In the genomic region with DNA sequence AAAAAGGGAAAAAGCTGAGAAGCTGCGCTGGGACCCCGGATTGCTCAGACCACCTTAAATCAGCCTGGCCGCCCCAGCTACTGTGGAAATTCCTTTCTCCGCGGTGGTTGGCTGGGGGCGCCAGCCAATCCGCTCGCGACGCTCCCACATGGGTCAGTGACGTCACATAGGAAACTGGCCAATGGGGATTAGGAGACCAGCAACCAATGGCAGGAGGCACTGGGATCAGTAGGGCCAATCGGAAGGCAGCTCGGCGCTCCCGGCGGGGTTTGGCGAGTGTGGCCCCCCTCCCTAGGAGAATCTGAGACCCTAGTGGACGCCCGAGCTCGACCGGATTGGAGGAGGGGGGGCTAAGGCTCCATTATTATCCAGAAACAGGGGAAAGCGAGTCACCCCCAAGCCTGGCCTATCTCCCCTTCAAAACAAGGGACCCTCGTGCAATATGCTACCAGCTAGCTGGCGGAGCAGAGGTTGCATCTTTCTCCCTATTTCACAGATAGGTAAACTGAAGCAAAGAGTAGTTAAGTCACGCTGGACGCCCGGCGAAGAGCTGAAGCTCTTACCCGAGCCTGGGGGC, we compare ENCODE assay signal across 8 cellular contexts. TPM values are rescaled to one million over a fixed set of nuclear protein-coding genes. Genes with fewer than 3 reads are reported as not detected.
DNase-seq lines count a peak whose midpoint lies in the region; ATAC-seq, FAIRE-seq and TF ChIP-seq lines count a peak whose summit lies in the region.

No MANE protein-coding gene starts in this region.

- no peaks in the 10 kb centered on the region for H3K36me3 ChIP-seq in HepG2 (replicated peaks in 1 of 2; ENCODE audit: control insufficient read depth in 1 of 2, insufficient read depth in 2 of 2, low read length in 2 of 2)

- H3K4me2 ChIP-seq in HepG2 (ENCODE audit: low read depth, low read length) = peak overlapping the region; percentile 98

- DNase-seq in NCI-H774 (lab: John Stamatoyannopoulos, UW) (peak; percentile 98), dermis microvascular lymphatic vessel endothelial cell (ENCODE audit: low read depth in 2 of 2) (peak; percentile 99 to 100), HepG2 (ENCODE audit: low spot score) (peak; percentile 98)
- peak; percentile 93 to 96 for DNase-seq in activated CD4-positive, alpha-beta T cell treated with anti-CD3 and anti-CD28 coated beads, Interleukin-2, amount 50 U/mL, for 48 hours
- peak; percentile 88 to 91 for DNase-seq in stimulated activated CD4-positive, alpha-beta T cell treated with anti-CD3 and anti-CD28 coated beads, Interleukin-2, amount 100 ng/mL, for 48 hours

- H3K27me3 ChIP-seq in HepG2 (ENCODE audit: control insufficient read depth in 1 of 2, insufficient read depth in 2 of 2, low read length in 2 of 2) = peaks cover 3 to 16% of the 10 kb centered on the region in 2 experiments; a peak in 2 of 5 replicates

- no peaks in the 10 kb centered on the region for H3K9me3 ChIP-seq in HepG2 (ENCODE audit: low read length)

- intact Hi-C loops in HepG2 (cut with micrococcal nuclease; ENCODE audit: unreplicated experiment) = loop anchor here (1.0 kb wide), 1 partner anchor 58 kb away; a partner anchor contains a TSS

- peak overlapping the region; percentile 73 to 82 (median 78) for H3K4me3 ChIP-seq in HepG2 (replicated peaks in 1 of 3; ENCODE audit: insufficient read depth in 1 of 3, low read depth in 2 of 3, low read length in 3 of 3)

- peak overlapping the region; percentile 87 for H3K27ac ChIP-seq in C4-2B
- peak overlapping the region; percentile 85 for H3K27ac ChIP-seq in HepG2 (ENCODE audit: extremely low read length, insufficient read depth, low read length)

- TF ChIP-seq CTCF in C4-2B (conservative IDR thresholded peaks at IDR 0.05) (no peak), HepG2 (CRISPR knock-in tag; IDR thresholded peaks at IDR 0.05) (no peak)

- ATAC-seq in GM19397 (IDR thresholded peaks at IDR 0.05; ENCODE audit: unreplicated experiment) = peak; percentile 86
- ATAC-seq in HG03565 (IDR thresholded peaks at IDR 0.05; ENCODE audit: unreplicated experiment) = peak; percentile 82
- peak; percentile 84 for ATAC-seq in HepG2

- POLR2A ChIA-PET in HepG2 (lab: Yijun Ruan, JAX) = interaction anchor here (0.6 to 3.0 kb wide), 19 partner anchors 10 to 1196 kb away, joined by 3 to 23 read pairs (median 4); a partner anchor contains a TSS

- H2AFZ ChIP-seq in HepG2 (ENCODE audit: low read length) = peak overlapping the region; percentile 82

- H3K4me1 ChIP-seq in HepG2 (ENCODE audit: insufficient read depth, low read length) = peaks cover 67% of the 10 kb centered on the region

- CTCF ChIA-PET in HepG2 (lab: Yijun Ruan, JAX; ENCODE audit: low intra/inter-chr PET ratio, low total read pairs) = interaction anchor here (0.7 kb wide), 1 partner anchor 86 kb away, joined by 3 read pairs; no protein-coding TSS in a partner anchor

- H3K9ac ChIP-seq in HepG2 (ENCODE audit: insufficient read depth, low read depth, low read length) = peak overlapping the region; percentile 74

- no TSS peak for BruUV-seq in HepG2 (replicated peaks; lab: Mats Ljungman, UMichigan)

- TF ChIP-seq EP300 in HepG2 (IDR thresholded peaks at IDR 0.05; ENCODE audit: low read depth in 2 of 2, low read length in 2 of 2) = peak in 1 of 2 experiments; percentile 17; a peak in 1 of 4 replicates
- no peak for TF ChIP-seq EP300 in HepG2 (CRISPR knock-in tag; IDR thresholded peaks at IDR 0.05; ENCODE audit: borderline replicate concordance)

- in situ Hi-C loops in HepG2 (cut with HindIII; ENCODE audit: extremely low pct_ligation_motif_present, low pct_unique_long_range_greater_than_20kb) = no loop called here

- TF ChIP-seq RAD21 in HepG2 (CRISPR knock-in tag; IDR thresholded peaks at IDR 0.05) = no peak

- no peaks in the 10 kb centered on the region for H3K79me2 ChIP-seq in HepG2 (ENCODE audit: insufficient read depth, low read length)

- peak; percentile 98 for FAIRE-seq in HepG2 (lab: Jason Lieb, UNC)

- peak in 1 of 2 experiments; percentile 58; a peak in 3 of 4 replicates for TF ChIP-seq POLR2A in HepG2 (IDR thresholded peaks at IDR 0.05; ENCODE audit: insufficient read depth in 1 of 2, low read depth in 2 of 2, low read length in 2 of 2)

- no peaks in the 10 kb centered on the region for H4K20me1 ChIP-seq in HepG2 (ENCODE audit: insufficient read depth, low read length)

- 0% methylated on average over 10 of the region's 29 CpGs for WGBS in HepG2 (ENCODE audit: low lambda C conversion rate)

RNA-seq across cellular contexts. Expression of a gene that starts 6.5 kb away (rescaled TPM):
- total RNA-seq in dermis microvascular lymphatic vessel endothelial cell (2.7 and 24.9 TPM in 2 replicates), HepG2 (2016; rRNA removed; fragmentation: Illumina TruSeq; extraction: Trizol) (0.07 TPM in 1 of 2 replicates, not detected in the other)
- total RNA-seq in HepG2 (2016; cell fraction: cytosol; rRNA removed; fragmentation: Illumina TruSeq; extraction: Trizol; ENCODE audit: low read depth) = not detected in 2 replicates
- not detected in 2 replicates for total RNA-seq in HepG2 (2016; cell fraction: insoluble cytoplasmic fraction; rRNA removed; fragmentation: Illumina TruSeq; extraction: Trizol)
- total RNA-seq in HepG2 (2016; cell fraction: membrane; rRNA removed; fragmentation: Illumina TruSeq; extraction: Trizol) = 0.14 and 0.15 TPM in 2 replicates
- not detected in 2 replicates for total RNA-seq in HepG2 (2016; cell fraction: nucleus; rRNA removed; fragmentation: Illumina TruSeq; extraction: Trizol)
- 0.72 and 0.81 TPM in 2 replicates for polyA plus RNA-seq in HepG2 (2011; rRNA removed)
- 0.21 and 0.25 TPM in 2 replicates for polyA plus RNA-seq in HepG2 (2011; cell fraction: cytosol; rRNA removed)
- 1.8 and 1.9 TPM in 2 replicates for polyA plus RNA-seq in HepG2 (2011; cell fraction: nucleus; rRNA removed)
- 0.67 and 0.75 TPM in 2 replicates for polyA plus RNA-seq in HepG2 (2012)
- 0.19 and 0.40 TPM in 2 replicates for polyA plus RNA-seq in HepG2 (2016; cell fraction: cytosol; fragmentation: Illumina TruSeq; extraction: Trizol; ENCODE audit: low read depth)
- 0.13 TPM in 1 of 2 replicates, not detected in the other for polyA plus RNA-seq in HepG2 (2016; cell fraction: insoluble cytoplasmic fraction; fragmentation: Illumina TruSeq; extraction: Trizol; ENCODE audit: low read depth)
- 0.23 and 0.82 TPM in 2 replicates for polyA plus RNA-seq in HepG2 (2016; cell fraction: membrane; fragmentation: Illumina TruSeq; extraction: Trizol; ENCODE audit: low read depth)
- 0.56 TPM in 1 of 2 replicates, not detected in the other for polyA plus RNA-seq in HepG2 (2016; cell fraction: nucleus; fragmentation: Illumina TruSeq; extraction: Trizol; ENCODE audit: insufficient read depth, low read depth)
- polyA minus RNA-seq in HepG2 (2011; rRNA and poly(A)+ RNA removed; ENCODE audit: low replicate concordance) = 1.3 and 12.9 TPM in 2 replicates
- 0.35 and 0.89 TPM in 2 replicates for polyA minus RNA-seq in HepG2 (2011; cell fraction: cytosol; rRNA and poly(A)+ RNA removed)
- polyA minus RNA-seq in HepG2 (2011; cell fraction: nucleus; rRNA and poly(A)+ RNA removed) = 0.77 TPM in 1 of 2 replicates, not detected in the other

RNA-seq across cellular contexts. Expression of a gene that starts 26.7 kb away (rescaled TPM):
- total RNA-seq in dermis microvascular lymphatic vessel endothelial cell (88.1 and 130 TPM in 2 replicates), HepG2 (2016; rRNA removed; fragmentation: Illumina TruSeq; extraction: Trizol) (51.6 and 62.8 TPM in 2 replicates)
- 148 and 187 TPM in 2 replicates for total RNA-seq in HepG2 (2016; cell fraction: cytosol; rRNA removed; fragmentation: Illumina TruSeq; extraction: Trizol; ENCODE audit: low read depth)
- total RNA-seq in HepG2 (2016; cell fraction: insoluble cytoplasmic fraction; rRNA removed; fragmentation: Illumina TruSeq; extraction: Trizol) = 41.9 and 63.2 TPM in 2 replicates
- total RNA-seq in HepG2 (2016; cell fraction: membrane; rRNA removed; fragmentation: Illumina TruSeq; extraction: Trizol) = 155 and 189 TPM in 2 replicates
- total RNA-seq in HepG2 (2016; cell fraction: nucleus; rRNA removed; fragmentation: Illumina TruSeq; extraction: Trizol) = 29.0 and 32.6 TPM in 2 replicates
- 189 and 246 TPM in 2 replicates for polyA plus RNA-seq in HepG2 (2011; rRNA removed)
- 170 and 253 TPM in 2 replicates for polyA plus RNA-seq in HepG2 (2011; cell fraction: cytosol; rRNA removed)
- polyA plus RNA-seq in HepG2 (2011; cell fraction: nucleus; rRNA removed) = 312 and 359 TPM in 2 replicates
- 157 and 182 TPM in 2 replicates for polyA plus RNA-seq in HepG2 (2012)
- polyA plus RNA-seq in HepG2 (2016; cell fraction: cytosol; fragmentation: Illumina TruSeq; extraction: Trizol; ENCODE audit: low read depth) = 365 and 380 TPM in 2 replicates
- polyA plus RNA-seq in HepG2 (2016; cell fraction: insoluble cytoplasmic fraction; fragmentation: Illumina TruSeq; extraction: Trizol; ENCODE audit: low read depth) = 90.9 and 108 TPM in 2 replicates
- 308 and 330 TPM in 2 replicates for polyA plus RNA-seq in HepG2 (2016; cell fraction: membrane; fragmentation: Illumina TruSeq; extraction: Trizol; ENCODE audit: low read depth)
- polyA plus RNA-seq in HepG2 (2016; cell fraction: nucleus; fragmentation: Illumina TruSeq; extraction: Trizol; ENCODE audit: insufficient read depth, low read depth) = 105 and 117 TPM in 2 replicates
- polyA minus RNA-seq in HepG2 (2011; rRNA and poly(A)+ RNA removed; ENCODE audit: low replicate concordance) = 213 and 462 TPM in 2 replicates
- polyA minus RNA-seq in HepG2 (2011; cell fraction: cytosol; rRNA and poly(A)+ RNA removed) = 159 and 180 TPM in 2 replicates
- 36.2 and 46.2 TPM in 2 replicates for polyA minus RNA-seq in HepG2 (2011; cell fraction: nucleus; rRNA and poly(A)+ RNA removed)

RNA-seq across cellular contexts. Expression of a gene that starts 58.3 kb away (rescaled TPM):
- total RNA-seq in dermis microvascular lymphatic vessel endothelial cell (0.90 and 2.8 TPM in 2 replicates), HepG2 (2016; rRNA removed; fragmentation: Illumina TruSeq; extraction: Trizol) (0.24 and 0.28 TPM in 2 replicates)
- total RNA-seq in HepG2 (2016; cell fraction: cytosol; rRNA removed; fragmentation: Illumina TruSeq; extraction: Trizol; ENCODE audit: low read depth) = not detected in 2 replicates
- total RNA-seq in HepG2 (2016; cell fraction: insoluble cytoplasmic fraction; rRNA removed; fragmentation: Illumina TruSeq; extraction: Trizol) = 0.06 TPM in 1 of 2 replicates, not detected in the other
- not detected in 2 replicates for total RNA-seq in HepG2 (2016; cell fraction: membrane; rRNA removed; fragmentation: Illumina TruSeq; extraction: Trizol)
- total RNA-seq in HepG2 (2016; cell fraction: nucleus; rRNA removed; fragmentation: Illumina TruSeq; extraction: Trizol) = not detected in 2 replicates
- polyA plus RNA-seq in HepG2 (2011; rRNA removed) = 5.5 and 6.4 TPM in 2 replicates
- polyA plus RNA-seq in HepG2 (2011; cell fraction: cytosol; rRNA removed) = 4.2 TPM in 2 replicates
- 18.3 and 20.1 TPM in 2 replicates for polyA plus RNA-seq in HepG2 (2011; cell fraction: nucleus; rRNA removed)
- polyA plus RNA-seq in HepG2 (2012) = 1.5 and 1.9 TPM in 2 replicates
- polyA plus RNA-seq in HepG2 (2016; cell fraction: cytosol; fragmentation: Illumina TruSeq; extraction: Trizol; ENCODE audit: low read depth) = 0.19 and 0.32 TPM in 2 replicates
- not detected in 2 replicates for polyA plus RNA-seq in HepG2 (2016; cell fraction: insoluble cytoplasmic fraction; fragmentation: Illumina TruSeq; extraction: Trizol; ENCODE audit: low read depth)
- not detected in 2 replicates for polyA plus RNA-seq in HepG2 (2016; cell fraction: membrane; fragmentation: Illumina TruSeq; extraction: Trizol; ENCODE audit: low read depth)
- 1.00 TPM in 1 of 2 replicates, not detected in the other for polyA plus RNA-seq in HepG2 (2016; cell fraction: nucleus; fragmentation: Illumina TruSeq; extraction: Trizol; ENCODE audit: insufficient read depth, low read depth)
- polyA minus RNA-seq in HepG2 (2011; rRNA and poly(A)+ RNA removed; ENCODE audit: low replicate concordance) = 4.2 and 4.9 TPM in 2 replicates
- polyA minus RNA-seq in HepG2 (2011; cell fraction: cytosol; rRNA and poly(A)+ RNA removed) = 2.4 TPM in 1 of 2 replicates, not detected in the other
- 3.2 and 5.0 TPM in 2 replicates for polyA minus RNA-seq in HepG2 (2011; cell fraction: nucleus; rRNA and poly(A)+ RNA removed)

RNA-seq across cellular contexts. Expression of a gene that starts 58.5 kb away (rescaled TPM):
- total RNA-seq in dermis microvascular lymphatic vessel endothelial cell (50.3 and 71.7 TPM in 2 replicates), HepG2 (2016; rRNA removed; fragmentation: Illumina TruSeq; extraction: Trizol) (18.8 and 26.8 TPM in 2 replicates)
- total RNA-seq in HepG2 (2016; cell fraction: cytosol; rRNA removed; fragmentation: Illumina TruSeq; extraction: Trizol; ENCODE audit: low read depth) = 4.5 and 5.5 TPM in 2 replicates
- total RNA-seq in HepG2 (2016; cell fraction: insoluble cytoplasmic fraction; rRNA removed; fragmentation: Illumina TruSeq; extraction: Trizol) = 16.2 and 28.2 TPM in 2 replicates
- 20.2 and 20.3 TPM in 2 replicates for total RNA-seq in HepG2 (2016; cell fraction: membrane; rRNA removed; fragmentation: Illumina TruSeq; extraction: Trizol)
- total RNA-seq in HepG2 (2016; cell fraction: nucleus; rRNA removed; fragmentation: Illumina TruSeq; extraction: Trizol) = 13.2 and 15.8 TPM in 2 replicates
- polyA plus RNA-seq in HepG2 (2011; rRNA removed) = 16.0 and 16.8 TPM in 2 replicates
- polyA plus RNA-seq in HepG2 (2011; cell fraction: cytosol; rRNA removed) = 18.0 and 19.4 TPM in 2 replicates
- 24.5 and 30.8 TPM in 2 replicates for polyA plus RNA-seq in HepG2 (2011; cell fraction: nucleus; rRNA removed)
- 21.5 and 25.5 TPM in 2 replicates for polyA plus RNA-seq in HepG2 (2012)
- polyA plus RNA-seq in HepG2 (2016; cell fraction: cytosol; fragmentation: Illumina TruSeq; extraction: Trizol; ENCODE audit: low read depth) = 4.2 and 4.6 TPM in 2 replicates
- polyA plus RNA-seq in HepG2 (2016; cell fraction: insoluble cytoplasmic fraction; fragmentation: Illumina TruSeq; extraction: Trizol; ENCODE audit: low read depth) = 25.9 and 33.9 TPM in 2 replicates
- polyA plus RNA-seq in HepG2 (2016; cell fraction: membrane; fragmentation: Illumina TruSeq; extraction: Trizol; ENCODE audit: low read depth) = 14.1 and 15.9 TPM in 2 replicates
- 31.1 and 31.9 TPM in 2 replicates for polyA plus RNA-seq in HepG2 (2016; cell fraction: nucleus; fragmentation: Illumina TruSeq; extraction: Trizol; ENCODE audit: insufficient read depth, low read depth)
- 36.6 and 52.6 TPM in 2 replicates for polyA minus RNA-seq in HepG2 (2011; rRNA and poly(A)+ RNA removed; ENCODE audit: low replicate concordance)
- 10.8 and 16.8 TPM in 2 replicates for polyA minus RNA-seq in HepG2 (2011; cell fraction: cytosol; rRNA and poly(A)+ RNA removed)
- 6.7 and 7.1 TPM in 2 replicates for polyA minus RNA-seq in HepG2 (2011; cell fraction: nucleus; rRNA and poly(A)+ RNA removed)

Comparison
In these comparisons a context has a peak if more than half of its experiments do, and no peak if none do; other contexts are left out.
1. Peak in every context shown above with its lines: DNase-seq, ATAC-seq, H3K4me3 ChIP-seq and H3K27ac ChIP-seq.